Comparison of ENCODE assay signal across 8 cellular contexts in the genomic region with DNA sequence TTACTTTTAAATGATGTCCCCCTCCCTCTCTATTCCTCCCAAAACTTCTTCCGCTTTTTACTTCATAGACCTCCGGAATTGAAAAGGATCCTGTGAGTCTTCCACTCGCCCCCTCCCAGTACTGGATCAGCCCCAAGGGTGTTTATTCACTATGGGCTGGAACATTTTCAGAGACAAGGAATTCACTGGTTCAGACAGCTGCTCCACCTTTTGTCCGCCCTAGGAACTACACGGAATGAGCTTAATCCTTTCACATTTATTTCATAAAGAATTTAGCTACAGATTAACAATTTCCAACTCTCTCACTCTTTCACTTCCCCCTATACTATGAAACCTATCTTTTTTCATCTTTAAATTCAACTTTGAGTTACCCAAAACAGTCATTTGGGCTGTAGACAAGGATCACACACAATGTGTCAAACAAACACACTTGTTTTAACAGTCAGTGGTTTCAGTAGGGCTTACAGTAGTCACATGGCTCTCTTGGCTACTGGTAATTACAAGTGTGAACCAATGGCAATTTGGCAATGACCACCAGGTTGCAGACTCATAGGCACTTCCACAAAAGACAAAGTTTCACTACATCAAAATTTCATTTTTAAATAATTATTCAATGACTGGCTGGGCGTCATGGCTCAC. TPM values are rescaled to one million over a fixed set of nuclear protein-coding genes. Genes with fewer than 3 reads are reported as not detected.
DNase-seq lines count a peak whose midpoint lies in the region; ATAC-seq and TF ChIP-seq lines count a peak whose summit lies in the region.

No MANE protein-coding gene starts in this region.

- ATAC-seq in naive thymus-derived CD4-positive, alpha-beta T cell = peak; percentile 53
- ATAC-seq in HG02970 (IDR thresholded peaks at IDR 0.05; ENCODE audit: low FRiP score, unreplicated experiment) = no peak

- peaks cover 12% of the 10 kb centered on the region for H3K36me3 Mint-ChIP-seq in endodermal cell (ENCODE audit: low read depth)
- peaks cover 0 to 11% (median 6%) of the 10 kb centered on the region in 5 donors for H3K36me3 Mint-ChIP-seq in naive thymus-derived CD4-positive, alpha-beta T cell

- H3K4me1 ChIP-seq in OCI-LY7 (ENCODE audit: insufficient read depth, low read length, poor library complexity, severe bottlenecking) (peaks cover 7% of the 10 kb centered on the region), endodermal cell (ENCODE audit: control insufficient read depth, insufficient read depth, low read length) (no peaks in the 10 kb centered on the region)
- no peaks in the 10 kb centered on the region for H3K4me1 ChIP-seq in naive thymus-derived CD4-positive, alpha-beta T cell (ENCODE audit: control insufficient read depth in 2 of 2, insufficient read depth in 2 of 2, low read length in 2 of 2)

- peak; percentile 51 for DNase-seq in AG10803 (ENCODE audit: low read depth)
- no peak for DNase-seq in GM12865 (ENCODE audit: low read depth)
- peak; percentile 35 for DNase-seq in OCI-LY7 (ENCODE audit: low spot score)
- peak; percentile 81 for DNase-seq in endodermal cell
- DNase-seq in naive thymus-derived CD4-positive, alpha-beta T cell = peak in 4 of 9 donors; percentile 7 to 27 (median 11)
- no peak for DNase-seq in SHP77 treated with DMSO at 0.1 percent for 48 hours (lab: John Stamatoyannopoulos, UW)
- DNase-seq in DMS153 (lab: John Stamatoyannopoulos, UW) = no peak

- no peak overlapping the region for H3K4me3 Mint-ChIP-seq in endodermal cell
- H3K4me3 Mint-ChIP-seq in naive thymus-derived CD4-positive, alpha-beta T cell = no peak overlapping the region

- no peak overlapping the region for H3K9ac ChIP-seq in endodermal cell (ENCODE audit: extremely low read depth, low read length, poor library complexity, severe bottlenecking)

- H4K20me1 ChIP-seq in OCI-LY7 (ENCODE audit: insufficient read depth, low read length) = no peaks in the 10 kb centered on the region

- H3K9me3 ChIP-seq in OCI-LY7 (ENCODE audit: low read length) = no peaks in the 10 kb centered on the region
- no peaks in the 10 kb centered on the region for H3K9me3 ChIP-seq in endodermal cell (ENCODE audit: control insufficient read depth, low read length)
- no peaks in the 10 kb centered on the region for H3K9me3 ChIP-seq in naive thymus-derived CD4-positive, alpha-beta T cell (ENCODE audit: control insufficient read depth in 2 of 3, low read length in 3 of 3)

- POLR2A ChIA-PET in OCI-LY7 (lab: Charles Lee) = interaction anchor here (0.6 kb wide), 2 partner anchors 34 to 35 kb away, joined by 3 read pairs; no protein-coding TSS in a partner anchor
- POLR2A ChIA-PET in naive thymus-derived CD4-positive, alpha-beta T cell (lab: Charles Lee) = no interaction called here

- H2AFZ ChIP-seq in OCI-LY7 (ENCODE audit: low read length) = no peak overlapping the region

- H3K4me3 ChIP-seq in AG10803 (ENCODE audit: low read length) (no peak overlapping the region), GM12865 (ENCODE audit: low read depth, low read length) (no peak overlapping the region), OCI-LY7 (ENCODE audit: low read depth, low read length, poor library complexity, severe bottlenecking) (no peak overlapping the region), endodermal cell (ENCODE audit: low read length) (no peak overlapping the region)
- no peak overlapping the region for H3K4me3 ChIP-seq in naive thymus-derived CD4-positive, alpha-beta T cell (ENCODE audit: low read length)

- H3K36me3 ChIP-seq in OCI-LY7 (ENCODE audit: insufficient read depth, low read length) (peaks cover 97% of the 10 kb centered on the region), endodermal cell (ENCODE audit: control insufficient read depth, insufficient read depth, low read length) (peaks cover 54% of the 10 kb centered on the region)
- H3K36me3 ChIP-seq in naive thymus-derived CD4-positive, alpha-beta T cell (ENCODE audit: control insufficient read depth in 2 of 3, insufficient read depth in 3 of 3, low read length in 3 of 3) = peaks cover 0 to under 1% (median 0%) of the 10 kb centered on the region in 3 experiments

- no peaks in the 10 kb centered on the region for H3K9me3 Mint-ChIP-seq in endodermal cell
- peaks cover 0 to 2% (median 0%) of the 10 kb centered on the region in 11 donors for H3K9me3 Mint-ChIP-seq in naive thymus-derived CD4-positive, alpha-beta T cell

- no peak overlapping the region for H3K27ac Mint-ChIP-seq in endodermal cell
- peak overlapping the region in 5 of 9 donors; percentile 8 to 66 (median 58) for H3K27ac Mint-ChIP-seq in naive thymus-derived CD4-positive, alpha-beta T cell

- H3K4me2 ChIP-seq in OCI-LY7 (ENCODE audit: low read length) = no peak overlapping the region

- H3K79me2 ChIP-seq in OCI-LY7 (ENCODE audit: insufficient read depth, low read depth, low read length) = no peaks in the 10 kb centered on the region

- no TSS peak for BruUV-seq in OCI-LY7 (replicated peaks; lab: Mats Ljungman, UMichigan)

- no peaks in the 10 kb centered on the region for H3K27me3 Mint-ChIP-seq in endodermal cell (ENCODE audit: insufficient read depth)
- H3K27me3 Mint-ChIP-seq in naive thymus-derived CD4-positive, alpha-beta T cell = no peaks in the 10 kb centered on the region

- H3K27ac ChIP-seq in OCI-LY7 (ENCODE audit: low read depth, low read length, poor library complexity, severe bottlenecking) = no peak overlapping the region
- no peak overlapping the region for H3K27ac ChIP-seq in endodermal cell (ENCODE audit: low read depth, low read length)
- no peak overlapping the region for H3K27ac ChIP-seq in naive thymus-derived CD4-positive, alpha-beta T cell (ENCODE audit: low read depth, low read length)

- CTCF ChIA-PET in OCI-LY7 (lab: Charles Lee; ENCODE audit: unreplicated experiment) = no interaction called here
- CTCF ChIA-PET in naive thymus-derived CD4-positive, alpha-beta T cell (lab: Charles Lee) = interaction anchor here (1.1 kb wide), 1 partner anchor 54 kb away, joined by 3 read pairs; no protein-coding TSS in a partner anchor

- TF ChIP-seq CTCF in AG10803 (conservative IDR thresholded peaks at IDR 0.05; ENCODE audit: low read length) (peak; percentile 81), GM12865 (IDR thresholded peaks at IDR 0.05; ENCODE audit: insufficient read depth, low read depth, low read length, missing control alignments) (peak; percentile 22), OCI-LY7 (conservative IDR thresholded peaks at IDR 0.05; ENCODE audit: low read length) (peak; percentile 76), endodermal cell (conservative IDR thresholded peaks at IDR 0.05) (peak; percentile 76)

- intact Hi-C loops in OCI-LY7 (cut with micrococcal nuclease; ENCODE audit: unreplicated experiment) = no loop called here
- intact Hi-C loops in naive thymus-derived CD4-positive, alpha-beta T cell (cut with micrococcal nuclease) = loop anchor here in 1 of 2 donors (1.0 kb wide), 1 partner anchor 54 kb away; no protein-coding TSS in a partner anchor

- H3K9me2 ChIP-seq in OCI-LY7 (ENCODE audit: insufficient read depth, low read length) = no peaks in the 10 kb centered on the region

- no peaks in the 10 kb centered on the region for H3K27me3 ChIP-seq in endodermal cell (ENCODE audit: control insufficient read depth, insufficient read depth, low read length, poor library complexity, severe bottlenecking)
- H3K27me3 ChIP-seq in naive thymus-derived CD4-positive, alpha-beta T cell (ENCODE audit: control insufficient read depth in 2 of 2, insufficient read depth in 2 of 2, low read length in 2 of 2) = no peaks in the 10 kb centered on the region

- H3K4me1 Mint-ChIP-seq in endodermal cell = peaks cover 2% of the 10 kb centered on the region
- peaks cover 0 to 6% (median 2%) of the 10 kb centered on the region in 7 donors for H3K4me1 Mint-ChIP-seq in naive thymus-derived CD4-positive, alpha-beta T cell

- 54 to 57% methylated on average over 6 of the region's 6 CpGs for WGBS in endodermal cell (ENCODE audit: insufficient coverage in 1 of 2, insufficient read length in 1 of 2), 2 experiments

RNA-seq across cellular contexts. Expression of a gene that starts 20.6 kb away (rescaled TPM):
- total RNA-seq in OCI-LY7 (2014; rRNA removed; shearing (Covaris generic)) = 18.7 and 29.7 TPM in 2 replicates
- 96.6 and 109 TPM in 2 replicates for total RNA-seq in OCI-LY7 (2022)
- total RNA-seq in endodermal cell = 10 to 100 TPM; 77.9 to 82.7 TPM
- polyA plus RNA-seq in endodermal cell (2013, experiment 1 of 2) = 146 TPM
- polyA plus RNA-seq in endodermal cell (2013, experiment 2 of 2) = 128 TPM
- 10 to 100 TPM; 50.5 to 87.9 (median 57.8) TPM for total RNA-seq in naive thymus-derived CD4-positive, alpha-beta T cell
- 10 to 100 TPM; 59.7 to 99.3 TPM for polyA plus RNA-seq in naive thymus-derived CD4-positive, alpha-beta T cell

RNA-seq across cellular contexts. Expression of a gene that starts 23.8 kb away (rescaled TPM):
- 134 and 150 TPM in 2 replicates for total RNA-seq in OCI-LY7 (2014; rRNA removed; shearing (Covaris generic))
- 157 and 189 TPM in 2 replicates for total RNA-seq in OCI-LY7 (2022)
- 10 to 100 TPM; 31.5 to 39.8 TPM for total RNA-seq in endodermal cell
- polyA plus RNA-seq in endodermal cell (2013, experiment 1 of 2) = 77.0 TPM
- polyA plus RNA-seq in endodermal cell (2013, experiment 2 of 2) = 85.0 TPM
- total RNA-seq in naive thymus-derived CD4-positive, alpha-beta T cell = 10 to 100 TPM in 1 of 5 experiments, 1 to 10 TPM in 3, under 1 TPM in 1; 0.93 to 48.1 (median 3.0) TPM
- 1 to 10 TPM; 2.6 to 4.9 TPM for polyA plus RNA-seq in naive thymus-derived CD4-positive, alpha-beta T cell

Comparison
In these comparisons a context has a peak if more than half of its experiments do, and no peak if none do; other contexts are left out.
1. DNase-seq: peak in AG10803 (single experiment), OCI-LY7 (single experiment) and endodermal cell (single experiment); none in GM12865 (single experiment), SHP77 treated with DMSO at 0.1 percent for 48 hours (single experiment) and DMS153 (single experiment).
2. CTCF ChIP-seq: peak in every context shown above with its lines; median percentile 81 in AG10803; 76 in OCI-LY7; 76 in endodermal cell; 22 in GM12865.